18 cellular contexts compared by ENCODE assay signal in genomic region chr6:148997863-148998262, GRCh38.
DNase-seq lines count a peak whose midpoint lies in the region; ATAC-seq, FAIRE-seq and TF ChIP-seq lines count a peak whose summit lies in the region.
"Had no signal": no experiment of that assay in that cellular context is flagged by ENCODE, and none has a peak within 500 bp of the region (broad histone marks: within the 10 kb centered on the region; RNA-seq: fewer than 3 reads in every experiment).

No MANE protein-coding gene starts in this region.

- in situ Hi-C loops in brain microvascular endothelial cell (cut with HindIII; ENCODE audit: low pct_ligation_motif_present, low sequenced_read_pairs): loop anchor here (25.0 kb wide), 1 partner anchor 436 kb away; no protein-coding TSS in a partner anchor

- H3K4me3 ChIP-seq in AG10803 (ENCODE audit: low read length): no peak overlapping the region
- no peak overlapping the region for H3K4me3 ChIP-seq in brain microvascular endothelial cell (ENCODE audit: low read depth, low read length)
- H3K4me3 ChIP-seq: colonic mucosa, esophagus squamous epithelium, upper lobe of left lung had no signal

- H3K27ac Mint-ChIP-seq in nephron: peak overlapping the region; percentile 25 to 66 (median 35)
- H3K27ac Mint-ChIP-seq: activated naive CD8-positive, alpha-beta T cell treated with anti-CD3 and anti-CD28 coated beads, Interleukin-2, amount 10 ng/mL, durations not matched to agents 7 days and 5 days had no signal

- peak overlapping the region; percentile 24 for H3K27ac ChIP-seq in brain microvascular endothelial cell
- H3K27ac ChIP-seq: colonic mucosa, esophagus squamous epithelium, upper lobe of left lung had no signal

- TF ChIP-seq CTCF in AG10803 (conservative IDR thresholded peaks at IDR 0.05; ENCODE audit: low read length) (no peak), brain microvascular endothelial cell (IDR thresholded peaks at IDR 0.05; ENCODE audit: low read depth, low read length, missing control alignments) (no peak), nephron (IDR thresholded peaks at IDR 0.05; ENCODE audit: unreplicated experiment in 3 of 3) (no peak)

- ATAC-seq in GM21619 (IDR thresholded peaks at IDR 0.05; ENCODE audit: unreplicated experiment): no peak

- H3K27me3 Mint-ChIP-seq in nephron (ENCODE audit: low read depth): no peaks in the 10 kb centered on the region

- H3K36me3 Mint-ChIP-seq in nephron (ENCODE audit: low read depth): peaks cover 30% of the 10 kb centered on the region

- H3K27me3 ChIP-seq in brain microvascular endothelial cell (replicated peaks): no peaks in the 10 kb centered on the region
- H3K27me3 ChIP-seq: colonic mucosa, esophagus squamous epithelium, upper lobe of left lung had no signal

- DNase-seq in AG10803 (ENCODE audit: low read depth) (peak; percentile 97), HTR-8/SVneo (ENCODE audit: insufficient read length, low spot score) (peak; percentile 23), brain microvascular endothelial cell (no peak), iPS-NIHi11 (ENCODE audit: low spot score) (no peak), SHP77 (lab: John Stamatoyannopoulos, UW) (no peak), COLO668 (lab: John Stamatoyannopoulos, UW; ENCODE audit: unreplicated experiment) (no peak)
- DNase-seq: activated CD4-positive, alpha-beta T cell treated with anti-CD3 and anti-CD28 coated beads for 48 hours; activated naive CD8-positive, alpha-beta T cell treated with anti-CD3 and anti-CD28 coated beads, Interleukin-2, amount 10 ng/mL, durations not matched to agents 7 days and 5 days; C1 segment of cervical spinal cord; colonic mucosa; esophagus squamous epithelium; KG1; NCI-H1694 treated with DMSO at 0.1 percent for 48 hours; NCI-H526; upper lobe of left lung had no signal

- FAIRE-seq in HTR-8/SVneo (lab: Jason Lieb, UNC): no peak
- FAIRE-seq: RCC 7860 had no signal

- peaks cover 22% of the 10 kb centered on the region for H3K9me3 Mint-ChIP-seq in nephron

- H3K4me3 Mint-ChIP-seq in nephron: no peak overlapping the region
- H3K4me3 Mint-ChIP-seq: activated naive CD8-positive, alpha-beta T cell treated with anti-CD3 and anti-CD28 coated beads, Interleukin-2, amount 10 ng/mL, durations not matched to agents 7 days and 5 days had no signal

- H3K36me3 ChIP-seq in brain microvascular endothelial cell (replicated peaks): no peaks in the 10 kb centered on the region
- H3K36me3 ChIP-seq: colonic mucosa, esophagus squamous epithelium, upper lobe of left lung had no signal

- peaks cover 6% of the 10 kb centered on the region for H3K4me1 Mint-ChIP-seq in nephron

Comparison
In these comparisons a context has a peak if more than half of its experiments do, and no peak if none do; other contexts are left out.
1. DNase-seq: peak in AG10803 (single experiment) and HTR-8/SVneo (single experiment); none in brain microvascular endothelial cell (single experiment), iPS-NIHi11 (single experiment), SHP77 (0 of 2) and COLO668 (single experiment).